23 cellular contexts compared by ENCODE assay signal in genomic region chr15:63334821-63335220, GRCh38. TPM values are rescaled to one million over a fixed set of nuclear protein-coding genes. Genes with fewer than 3 reads are reported as not detected.
"Had no signal": no experiment of that assay in that cellular context is flagged by ENCODE, and none has a peak within 500 bp of the region (broad histone marks: within the 10 kb centered on the region; RNA-seq: fewer than 3 reads in every experiment).

No MANE protein-coding gene starts in this region.

- H3K4me1 ChIP-seq: left lung, prostate gland, tibial nerve, upper lobe of left lung had no signal

- H3K27me3 ChIP-seq: esophagus squamous epithelium, gastrocnemius medialis, heart left ventricle, hepatocyte, left lung, sigmoid colon, tibial nerve, upper lobe of left lung had no signal

- H3K36me3 ChIP-seq: gastrocnemius medialis, heart left ventricle, left lung, prostate gland, sigmoid colon, thoracic aorta, tibial nerve, upper lobe of left lung had no signal

- H3K27ac ChIP-seq: coronary artery, esophagus squamous epithelium, gastrocnemius medialis, heart left ventricle, hepatocyte, left lung, prostate gland, sigmoid colon, thoracic aorta, tibial nerve, upper lobe of left lung had no signal

- H3K9me3 ChIP-seq: esophagus squamous epithelium, gastrocnemius medialis, heart left ventricle, left lung, prostate gland, sigmoid colon, thoracic aorta, tibial nerve, upper lobe of left lung had no signal

- H3K4me3 ChIP-seq: coronary artery, esophagus squamous epithelium, gastrocnemius medialis, heart left ventricle, hepatocyte, left lung, prostate gland, sigmoid colon, thoracic aorta, tibial nerve, upper lobe of left lung had no signal

- DNase-seq: effector memory CD8-positive, alpha-beta T cell; erythroblast; esophagus squamous epithelium; gastrocnemius medialis; heart left ventricle; kidney; left lung; mesendoderm; midbrain; naive thymus-derived CD8-positive, alpha-beta T cell; nephron progenitor cell; nucleus accumbens; right cardiac atrium; sigmoid colon; stimulated activated CD4-positive, alpha-beta T cell treated with anti-CD3 and anti-CD28 coated beads, Interleukin-2, amount 100 ng/mL, for 24 hours; stimulated activated CD4-positive, alpha-beta T cell treated with anti-CD3 and anti-CD28 coated beads, Interleukin-4, amount 100 ng/mL, for 24 hours; stimulated activated naive CD8-positive, alpha-beta T cell treated with anti-CD3 and anti-CD28 coated beads, Interleukin-15, Interleukin-2, amounts not matched to agents 100 U/mL and 50 U/mL, for 24 hours; upper lobe of left lung had no signal

RNA-seq across cellular contexts. Expression of gene CA12, which starts 46.8 kb away (rescaled TPM):
- total RNA-seq: naive thymus-derived CD8-positive, alpha-beta T cell had no signal
- polyA plus RNA-seq: naive thymus-derived CD8-positive, alpha-beta T cell had no signal
